13 cellular contexts compared by ENCODE assay signal in genomic region chr14:43872222-43872621, GRCh38.
DNase-seq lines count a peak whose midpoint lies in the region; ATAC-seq and TF ChIP-seq lines count a peak whose summit lies in the region.
"Had no signal": no experiment of that assay in that cellular context is flagged by ENCODE, and none has a peak within 500 bp of the region (broad histone marks: within the 10 kb centered on the region; RNA-seq: fewer than 3 reads in every experiment).

No MANE protein-coding gene starts in this region.

- no peak overlapping the region for H2BK5ac ChIP-seq in H9 (ENCODE audit: insufficient read length, low read length)

- H3K23ac ChIP-seq in H9 (ENCODE audit: insufficient read length, low read depth, low read length): no peak overlapping the region

- H2BK15ac ChIP-seq in H9 (ENCODE audit: low read depth, low read length): no peak overlapping the region

- H3K9ac ChIP-seq in H9 (ENCODE audit: extremely low read depth, insufficient read length, low read length) (no peak overlapping the region), neural progenitor cell (no peak overlapping the region)

- WGBS in H9 (ENCODE audit: extremely low coverage, insufficient read length, low lambda C conversion rate): no CpG with 5 or more reads among the region's 5 CpGs

- H2BK120ac ChIP-seq in H9 (ENCODE audit: low read depth, low read length, poor library complexity, severe bottlenecking): no peak overlapping the region

- no peak overlapping the region for H3K4me3 ChIP-seq in neural progenitor cell

- no peaks in the 10 kb centered on the region for H3K79me2 ChIP-seq in H9 (ENCODE audit: insufficient read depth, low read length)
- H3K79me2 ChIP-seq in neural progenitor cell (ENCODE audit: low read depth): no peaks in the 10 kb centered on the region

- no peaks in the 10 kb centered on the region; a peak in 1 of 7 replicates for H3K36me3 Mint-ChIP-seq in H9 (ENCODE audit: insufficient read depth in 1 of 3, low read depth in 3 of 3)
- H3K36me3 Mint-ChIP-seq in WTC11: no peaks in the 10 kb centered on the region
- no peaks in the 10 kb centered on the region for H3K36me3 Mint-ChIP-seq in neural progenitor cell
- H3K36me3 Mint-ChIP-seq: CD4-positive, alpha-beta memory T cell had no signal

- peak overlapping the region; percentile 23 to 94 (median 49); a peak in 5 of 7 replicates for H3K27ac Mint-ChIP-seq in H9
- H3K27ac Mint-ChIP-seq in WTC11: peak overlapping the region; percentile 87
- H3K27ac Mint-ChIP-seq in neural progenitor cell: no peak overlapping the region
- H3K27ac Mint-ChIP-seq: CD4-positive, alpha-beta memory T cell had no signal

- no peak overlapping the region for H3K56ac ChIP-seq in H9 (ENCODE audit: insufficient read length, low read depth, low read length)

- H4K91ac ChIP-seq in H9 (ENCODE audit: insufficient read length, low read depth, low read length): no peak overlapping the region

- H4K5ac ChIP-seq in H9 (ENCODE audit: insufficient read length, low read depth, low read length): peak overlapping the region; percentile 12

- H4K20me1 ChIP-seq in H9 (ENCODE audit: control insufficient read depth, insufficient read depth, insufficient read length): no peaks in the 10 kb centered on the region
- H4K20me1 ChIP-seq in neural progenitor cell (ENCODE audit: low read depth): no peaks in the 10 kb centered on the region

- H3K4me3 Mint-ChIP-seq in H9 (peak overlapping the region in 1 of 2 experiments; percentile 15; a peak in 1 of 5 replicates), WTC11 (no peak overlapping the region), neural progenitor cell (no peak overlapping the region)
- H3K4me3 Mint-ChIP-seq: CD4-positive, alpha-beta memory T cell had no signal

- no peak overlapping the region for H2BK20ac ChIP-seq in H9 (ENCODE audit: low read depth, low read length, poor library complexity, severe bottlenecking)

- no peaks in the 10 kb centered on the region for H3K23me2 ChIP-seq in H9 (ENCODE audit: insufficient read length, low read depth, low read length, poor library complexity, severe bottlenecking)

- no peaks in the 10 kb centered on the region for H3K9me3 ChIP-seq in H9 (ENCODE audit: control insufficient read depth, low read depth, low read length)
- H3K9me3 ChIP-seq in neural progenitor cell (ENCODE audit: low read depth): no peaks in the 10 kb centered on the region
- H3K9me3 ChIP-seq: BE2C had no signal

- H3K27me3 ChIP-seq in H9 (ENCODE audit: insufficient read depth, low read length) (no peaks in the 10 kb centered on the region), neural progenitor cell (no peaks in the 10 kb centered on the region)
- H3K27me3 ChIP-seq: BE2C had no signal

- no peaks in the 10 kb centered on the region for H3K79me1 ChIP-seq in H9 (ENCODE audit: insufficient read depth, low read depth, low read length, poor library complexity, severe bottlenecking)

- peak overlapping the region; percentile 85 for H3K27ac ChIP-seq in H9 (ENCODE audit: insufficient read length, low read depth, low read length)
- no peak overlapping the region for H3K27ac ChIP-seq in neural progenitor cell
- H3K27ac ChIP-seq: C4-2B had no signal

- H3K9me3 Mint-ChIP-seq in H9 (no peaks in the 10 kb centered on the region), WTC11 (peaks cover 12% of the 10 kb centered on the region; the same call in 1 of the 2 replicates), neural progenitor cell (no peaks in the 10 kb centered on the region)

- no peaks in the 10 kb centered on the region; the same call in 1 of the 2 replicates for H3K27me3 Mint-ChIP-seq in H9 (ENCODE audit: low read depth)
- no peaks in the 10 kb centered on the region for H3K27me3 Mint-ChIP-seq in WTC11 (ENCODE audit: low read depth)
- H3K27me3 Mint-ChIP-seq in neural progenitor cell (ENCODE audit: insufficient read depth, low read depth): no peaks in the 10 kb centered on the region
- H3K27me3 Mint-ChIP-seq: CD4-positive, alpha-beta memory T cell had no signal

- no peak overlapping the region for H2AFZ ChIP-seq in H9 (ENCODE audit: low read length)
- H2AFZ ChIP-seq in neural progenitor cell (replicated peaks): peak overlapping the region; percentile 42

- no peak overlapping the region for H3K4ac ChIP-seq in H9 (ENCODE audit: low read depth, low read length)

- no peaks in the 10 kb centered on the region for H3F3A ChIP-seq in neural progenitor cell (ENCODE audit: low read depth)

- no peak overlapping the region for H3K4me2 ChIP-seq in H9 (ENCODE audit: insufficient read depth, insufficient read length, low read length)
- H3K4me2 ChIP-seq in neural progenitor cell: no peak overlapping the region

- no peak overlapping the region for H4K8ac ChIP-seq in H9 (replicated peaks; ENCODE audit: insufficient read length, low read depth, low read length)

- TF ChIP-seq CTCF in H9 (conservative IDR thresholded peaks at IDR 0.05) (no peak), WTC11 (IDR thresholded peaks at IDR 0.05) (no peak), neural progenitor cell (IDR thresholded peaks at IDR 0.05) (no peak)

- peak overlapping the region; percentile 18 for H3K18ac ChIP-seq in H9 (ENCODE audit: insufficient read length, low read depth, low read length)

- H3K14ac ChIP-seq in H9 (ENCODE audit: insufficient read depth, low read length): peak overlapping the region; percentile 48; the same call in 1 of the 2 replicates

- POLR2A ChIA-PET in WTC11 (lab: Charles Lee): no interaction called here

- H3K4me1 Mint-ChIP-seq in H9 (peaks cover 18 to 26% of the 10 kb centered on the region in 2 experiments), WTC11 (peaks cover 25% of the 10 kb centered on the region), neural progenitor cell (peaks cover 3% of the 10 kb centered on the region)
- H3K4me1 Mint-ChIP-seq: CD4-positive, alpha-beta memory T cell had no signal

- CTCF ChIA-PET in WTC11 (lab: Charles Lee): interaction anchor here (1.8 kb wide), 1 partner anchor 277 kb away, joined by 4 read pairs; no protein-coding TSS in a partner anchor

- no peak overlapping the region for H2BK12ac ChIP-seq in H9 (ENCODE audit: insufficient read length, low read depth, low read length)

- ATAC-seq in WTC11 (peak; percentile 86), HG03108 (IDR thresholded peaks at IDR 0.05; ENCODE audit: unreplicated experiment) (no peak)

- H3K4me1 ChIP-seq in H9 (ENCODE audit: insufficient read depth, low read length) (peaks cover 11% of the 10 kb centered on the region; the same call in 1 of the 2 replicates), neural progenitor cell (no peaks in the 10 kb centered on the region)
- H3K4me1 ChIP-seq: BE2C had no signal

- DNase-seq in H9 (peak; percentile 59), WTC11 (ENCODE audit: low spot score) (peak; percentile 31), iPS DF 4.7 (ENCODE audit: extremely low read depth, low spot score) (peak; percentile 58), neural progenitor cell (ENCODE audit: low spot score) (no peak), NCI-H1417 (lab: John Stamatoyannopoulos, UW) (no peak), NCI-H1436 (lab: John Stamatoyannopoulos, UW) (no peak)
- no peak for DNase-seq in central memory CD4-positive, alpha-beta T cell
- DNase-seq: BE2C; CD4-positive, alpha-beta memory T cell; DMS79; GDM1 had no signal

- no peak overlapping the region for H3T11ph ChIP-seq in H9 (ENCODE audit: low read length)

- H2AK5ac ChIP-seq in H9 (ENCODE audit: insufficient read length, low read length): no peak overlapping the region

- H3K36me3 ChIP-seq in neural progenitor cell: no peaks in the 10 kb centered on the region
- H3K36me3 ChIP-seq: BE2C had no signal

TF ChIP-seq in WTC11, 78 proteins besides CTCF, POLR2A, EP300 and RAD21:
- TF ChIP-seq KAT7 (CRISPR knock-in tag; IDR thresholded peaks at IDR 0.05; ENCODE audit: borderline replicate concordance) (no peak), MAX (CRISPR knock-in tag; IDR thresholded peaks at IDR 0.05) (peak; percentile 30; the same call in 1 of the 2 replicates), TEAD1 (CRISPR knock-in tag; IDR thresholded peaks at IDR 0.05) (0 out of 2 replicates have a peak, but pooled peaks have one; percentile 38)

Comparison
In these comparisons a context has a peak if more than half of its experiments do, and no peak if none do; other contexts are left out.
1. DNase-seq: peak in H9 (single experiment), WTC11 (single experiment) and iPS DF 4.7 (single experiment); none in neural progenitor cell (single experiment), NCI-H1417 (0 of 3), NCI-H1436 (single experiment) and central memory CD4-positive, alpha-beta T cell (single experiment).